In genomic region chr6:2739335-2739734, GRCh38 we compare ENCODE assay signal across 1 cellular context.
TF ChIP-seq lines count a peak whose summit lies in the region.

No MANE protein-coding gene starts in this region.

TF ChIP-seq in GM12878, 131 proteins besides CTCF, POLR2A, EP300 and RAD21:
- TF ChIP-seq REST (IDR thresholded peaks at IDR 0.05; ENCODE audit: low read depth, low read length) (no peak), NR2C2 (IDR thresholded peaks at IDR 0.05; ENCODE audit: borderline replicate concordance, control insufficient read depth, insufficient read length, low read depth) (no peak), MEF2A (IDR thresholded peaks at IDR 0.05; ENCODE audit: insufficient read depth, low read depth, low read length) (no peak), SUZ12 (IDR thresholded peaks at IDR 0.05; ENCODE audit: unreplicated experiment) (no peak), ESRRA (IDR thresholded peaks at IDR 0.05; ENCODE audit: low read length) (no peak), ZNF217 (IDR thresholded peaks at IDR 0.05) (no peak), CBX3 (IDR thresholded peaks at IDR 0.05; ENCODE audit: borderline replicate concordance, low read depth) (no peak), SRF (IDR thresholded peaks at IDR 0.05; ENCODE audit: low read depth in 2 of 2, low read length in 2 of 2) (no peak)
TF ChIP-seq in GM12878: peak in this region for 0.
